ENCODE assay signal across 7 cellular contexts in the genomic region with DNA sequence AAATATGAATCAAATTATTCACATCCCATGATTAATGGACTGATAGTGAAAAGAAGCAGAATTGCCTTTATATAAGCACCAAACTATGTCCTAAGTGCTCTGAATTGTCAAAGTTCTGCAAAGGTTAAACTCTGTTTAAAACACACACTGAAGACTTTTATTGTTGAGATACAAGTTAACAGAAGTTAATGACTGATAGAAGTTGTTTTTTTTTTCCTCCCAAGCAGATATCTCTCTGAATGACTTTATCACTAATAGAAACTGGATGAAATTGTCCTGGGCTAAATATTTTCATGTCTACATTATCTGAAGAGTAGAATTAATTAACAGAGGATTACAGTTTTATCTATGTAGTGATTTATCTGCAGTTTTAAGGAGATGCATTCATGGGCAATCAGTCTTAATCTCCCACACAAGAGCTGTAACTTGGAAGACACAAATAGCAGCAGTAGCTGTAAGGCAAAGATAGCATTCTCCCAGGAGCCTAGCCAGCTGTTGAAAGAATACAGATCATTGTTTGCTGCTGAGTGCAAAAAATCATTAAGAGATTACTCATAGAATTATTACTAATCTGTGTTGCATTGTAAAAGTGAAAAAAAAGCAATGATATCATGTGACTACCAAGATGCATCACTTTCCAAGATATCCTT. TPM values are rescaled to one million over a fixed set of nuclear protein-coding genes. Genes with fewer than 3 reads are reported as not detected.
DNase-seq lines count a peak whose midpoint lies in the region; ATAC-seq and TF ChIP-seq lines count a peak whose summit lies in the region.

No MANE protein-coding gene starts in this region.

- no peaks in the 10 kb centered on the region for H3K9me3 Mint-ChIP-seq in type B pancreatic cell
- H3K9me3 Mint-ChIP-seq in activated T-cell treated with anti-CD3 and anti-CD28 coated beads, Interleukin-2, amount 50 U/mL, for 24 hours, result peaks cover 8% of the 10 kb centered on the region

- DNase-seq in brain microvascular endothelial cell (peak; percentile 74), islet precursor cell (peak; percentile 50), type B pancreatic cell (ENCODE audit: extremely low spot score, unreplicated experiment) (no peak)
- no peak for DNase-seq in activated T-cell treated with anti-CD3 and anti-CD28 coated beads, Interleukin-2, amount 50 U/mL, for 24 hours

- ATAC-seq in HG03432 (IDR thresholded peaks at IDR 0.05; ENCODE audit: unreplicated experiment), result peak; percentile 38
- ATAC-seq in HG03442 (IDR thresholded peaks at IDR 0.05; ENCODE audit: unreplicated experiment), result no peak
- ATAC-seq in HG02970 (IDR thresholded peaks at IDR 0.05; ENCODE audit: low FRiP score, unreplicated experiment), result no peak

- H3K36me3 Mint-ChIP-seq in type B pancreatic cell, result no peaks in the 10 kb centered on the region
- no peaks in the 10 kb centered on the region for H3K36me3 Mint-ChIP-seq in activated T-cell treated with anti-CD3 and anti-CD28 coated beads, Interleukin-2, amount 50 U/mL, for 24 hours (ENCODE audit: low read depth)

- TF ChIP-seq CTCF in brain microvascular endothelial cell (IDR thresholded peaks at IDR 0.05; ENCODE audit: low read depth, low read length, missing control alignments), result no peak
- TF ChIP-seq CTCF in type B pancreatic cell (conservative IDR thresholded peaks at IDR 0.05), result no peak

- H3K27me3 Mint-ChIP-seq in type B pancreatic cell, result peaks cover 1% of the 10 kb centered on the region
- no peaks in the 10 kb centered on the region for H3K27me3 Mint-ChIP-seq in activated T-cell treated with anti-CD3 and anti-CD28 coated beads, Interleukin-2, amount 50 U/mL, for 24 hours

- H3K4me1 Mint-ChIP-seq in type B pancreatic cell (ENCODE audit: unreplicated experiment), result peaks cover 31% of the 10 kb centered on the region
- H3K4me1 Mint-ChIP-seq in activated T-cell treated with anti-CD3 and anti-CD28 coated beads, Interleukin-2, amount 50 U/mL, for 24 hours (ENCODE audit: low read depth), result no peaks in the 10 kb centered on the region

- no peak overlapping the region for H3K27ac ChIP-seq in brain microvascular endothelial cell

- peak overlapping the region; percentile 44 for H3K4me3 Mint-ChIP-seq in type B pancreatic cell
- no peak overlapping the region for H3K4me3 Mint-ChIP-seq in activated T-cell treated with anti-CD3 and anti-CD28 coated beads, Interleukin-2, amount 50 U/mL, for 24 hours

- no peaks in the 10 kb centered on the region for H3K27me3 ChIP-seq in brain microvascular endothelial cell (replicated peaks)

- in situ Hi-C loops in brain microvascular endothelial cell (cut with HindIII; ENCODE audit: low pct_ligation_motif_present, low sequenced_read_pairs), result no loop called here

- H3K36me3 ChIP-seq in brain microvascular endothelial cell (replicated peaks), result no peaks in the 10 kb centered on the region

- no peak overlapping the region for H3K27ac Mint-ChIP-seq in type B pancreatic cell
- H3K27ac Mint-ChIP-seq in activated T-cell treated with anti-CD3 and anti-CD28 coated beads, Interleukin-2, amount 50 U/mL, for 24 hours, result no peak overlapping the region

- no peak overlapping the region for H3K4me3 ChIP-seq in brain microvascular endothelial cell (ENCODE audit: low read depth, low read length)

RNA-seq across cellular contexts. Expression of a gene that starts 49.9 kb away (rescaled TPM):
- total RNA-seq in type B pancreatic cell (ENCODE audit: low replicate concordance), result 5.6 and 12.4 TPM in 2 replicates

Comparison
In these comparisons a context has a peak if more than half of its experiments do, and no peak if none do; other contexts are left out.
1. DNase-seq: peak in brain microvascular endothelial cell (single experiment) and islet precursor cell (single experiment); none in type B pancreatic cell (single experiment) and activated T-cell treated with anti-CD3 and anti-CD28 coated beads, Interleukin-2, amount 50 U/mL, for 24 hours (single experiment).